Comparison of ENCODE assay signal across 8 cellular contexts in genomic region chr4:110005461-110006056, GRCh38.
A peak's percentile ranks its signal among the peaks of the same experiment; 100 is the strongest.
DNase-seq lines count a peak whose midpoint lies in the region; ATAC-seq and TF ChIP-seq lines count a peak whose summit lies in the region.

No MANE protein-coding gene starts in this region.

- 4% methylated on average over 1 of the region's 1 CpG for WGBS in right lobe of liver (ENCODE audit: insufficient coverage, low coverage, low lambda C conversion rate, missing lambda C conversion rate)

- H3K27me3 ChIP-seq in right lobe of liver, result no peaks in the 10 kb centered on the region

- intact Hi-C loops in right lobe of liver (cut with DNase I), result loop anchor here in 1 of 2 donors (10.0 kb wide), 1 partner anchor 309 kb away; no protein-coding TSS in a partner anchor

- peaks cover 0 to 46% (median 18%) of the 10 kb centered on the region in 4 donors for H3K4me1 ChIP-seq in right lobe of liver

- H3K36me3 ChIP-seq in right lobe of liver, result no peaks in the 10 kb centered on the region

- H3K27ac ChIP-seq in right lobe of liver, result peak overlapping the region in 2 of 3 donors; percentile 18 to 72

- TF ChIP-seq POLR2A in right lobe of liver (IDR thresholded peaks at IDR 0.05), result no peak

- DNase-seq in DMS153 (lab: John Stamatoyannopoulos, UW), result peak; percentile 2
- DNase-seq in NCI-H774 (lab: John Stamatoyannopoulos, UW), result peak; percentile 11
- DNase-seq in central memory CD4-positive, alpha-beta T cell, result peak; percentile 43
- DNase-seq in right lobe of liver, result no peak
- DNase-seq in stimulated activated naive CD4-positive, alpha-beta T cell treated with Interleukin-2 at 50 U/mL for 16 hours (lab: John Stamatoyannopoulos, UW), result no peak
- no peak for DNase-seq in activated naive CD4-positive, alpha-beta T cell treated with anti-CD3 and anti-CD28 coated beads, Interleukin-2, amount 50 U/mL, for 16 hours

- H3K9me3 ChIP-seq in right lobe of liver, result no peaks in the 10 kb centered on the region

- ATAC-seq in GM19023 (IDR thresholded peaks at IDR 0.05; ENCODE audit: unreplicated experiment) (peak; percentile 69), HG03432 (IDR thresholded peaks at IDR 0.05; ENCODE audit: unreplicated experiment) (peak; percentile 87), right lobe of liver (peak; percentile 54 to 79 (median 66))

- no peak overlapping the region for H3K4me3 ChIP-seq in right lobe of liver

- peak; percentile 70 to 78 (median 76) for TF ChIP-seq CTCF in right lobe of liver (IDR thresholded peaks at IDR 0.05)

Comparison
In these comparisons a context has a peak if more than half of its experiments do, and no peak if none do; other contexts are left out.
1. DNase-seq: peak in DMS153 (single experiment), NCI-H774 (single experiment) and central memory CD4-positive, alpha-beta T cell (single experiment); none in right lobe of liver (0 of 3), stimulated activated naive CD4-positive, alpha-beta T cell treated with Interleukin-2 at 50 U/mL for 16 hours (single experiment) and activated naive CD4-positive, alpha-beta T cell treated with anti-CD3 and anti-CD28 coated beads, Interleukin-2, amount 50 U/mL, for 16 hours (single experiment).
2. Peak in every context shown above with its lines, with median percentiles within 50 percentile points of each other: ATAC-seq.